Comparison of ENCODE assay signal across 17 cellular contexts in genomic region chr10:74072503-74072902, GRCh38.
A peak's percentile ranks its signal among the peaks of the same experiment; 100 is the strongest.
DNase-seq lines count a peak whose midpoint lies in the region; ATAC-seq and TF ChIP-seq lines count a peak whose summit lies in the region.
"Had no signal": no experiment of that assay in that cellular context is flagged by ENCODE, and none has a peak within 500 bp of the region (broad histone marks: within the 10 kb centered on the region; RNA-seq: fewer than 3 reads in every experiment).

No MANE protein-coding gene starts in this region.

- no peak for ATAC-seq in HG03097 (IDR thresholded peaks at IDR 0.05; ENCODE audit: low FRiP score, unreplicated experiment)
- ATAC-seq: gastroesophageal sphincter; stimulated activated memory B cell treated with anti-CD40 and anti-IgM and Interleukin-4, amounts not matched to agents 10 μg/mL and 1 μg/mL and 100 μg/mL, for 72 hours had no signal

- no peak for TF ChIP-seq CTCF in fibroblast of pulmonary artery (IDR thresholded peaks at IDR 0.05; ENCODE audit: low read length, missing control alignments)

- no peak overlapping the region for H3K9ac ChIP-seq in adipocyte (ENCODE audit: low read length)

- no peaks in the 10 kb centered on the region for H3K9me3 ChIP-seq in adipocyte (ENCODE audit: control insufficient read depth, low read length)
- H3K9me3 ChIP-seq: gastroesophageal sphincter, upper lobe of left lung had no signal

- H3K4me1 ChIP-seq in adipocyte (ENCODE audit: control insufficient read depth, insufficient read depth, low read length), result peaks cover 40% of the 10 kb centered on the region

- DNase-seq in A172 (ENCODE audit: low spot score), result peak; percentile 75
- peak; percentile 26 for DNase-seq in HPDE6-E6E7 (ENCODE audit: extremely low spot score)
- DNase-seq in adipocyte (ENCODE audit: low read depth), result peak; percentile 44
- DNase-seq in fibroblast of pulmonary artery (ENCODE audit: low read depth), result peak; percentile 36
- DNase-seq in activated naive CD4-positive, alpha-beta T cell treated with anti-CD3 and anti-CD28 coated beads, Interleukin-2, amount 50 U/mL, for 16 hours, result no peak
- no peak for DNase-seq in activated CD4-positive, alpha-beta T cell treated with anti-CD3 and anti-CD28 coated beads, Interleukin-2, amount 50 U/mL, for 48 hours
- no peak for DNase-seq in iPS-NIHi11 (ENCODE audit: low spot score)
- DNase-seq: activated CD4-positive, CD25-positive, alpha-beta regulatory T cell treated with anti-CD3 and anti-CD28 coated beads, Interleukin-2, amount 50 U/mL, for 72 hours; activated CD8-positive, alpha-beta memory T cell treated with anti-CD3 and anti-CD28 coated beads, Interleukin-2, amount 50 U/mL, for 4 hours; activated naive CD4-positive, alpha-beta T cell treated with anti-CD3 and anti-CD28 coated beads, Interleukin-2, amount 10 ng/mL, durations not matched to agents 7 days and 5 days; CD4-positive, alpha-beta T cell; NCI-H1048; upper lobe of left lung had no signal

- no peak overlapping the region for H3K4me3 ChIP-seq in adipocyte (ENCODE audit: low read length)
- no peak overlapping the region for H3K4me3 ChIP-seq in fibroblast of pulmonary artery (replicated peaks; ENCODE audit: low read depth, low read length)
- H3K4me3 ChIP-seq: cardiac muscle cell, gastroesophageal sphincter, upper lobe of left lung had no signal

- H3K27me3 ChIP-seq in adipocyte (replicated peaks; ENCODE audit: control insufficient read depth, insufficient read depth, low read length), result no peaks in the 10 kb centered on the region
- H3K27me3 ChIP-seq: cardiac muscle cell, gastroesophageal sphincter, upper lobe of left lung had no signal

- peaks cover 62% of the 10 kb centered on the region for H3K36me3 ChIP-seq in adipocyte (ENCODE audit: control insufficient read depth, insufficient read depth, low read length, severe bottlenecking)

Comparison
In these comparisons a context has a peak if more than half of its experiments do, and no peak if none do; other contexts are left out.
1. DNase-seq: peak in A172 (single experiment), HPDE6-E6E7 (single experiment), adipocyte (single experiment) and fibroblast of pulmonary artery (single experiment); none in activated naive CD4-positive, alpha-beta T cell treated with anti-CD3 and anti-CD28 coated beads, Interleukin-2, amount 50 U/mL, for 16 hours (single experiment), activated CD4-positive, alpha-beta T cell treated with anti-CD3 and anti-CD28 coated beads, Interleukin-2, amount 50 U/mL, for 48 hours (0 of 2) and iPS-NIHi11 (single experiment).